Comparison of ENCODE assay signal across 1 cellular context in genomic region chr17:28576758-28577465, GRCh38.
A peak's percentile ranks its signal among the peaks of the same experiment; 100 is the strongest.
TF ChIP-seq lines count a peak whose summit lies in the region.

Gene ALDOC (minus strand): TSS chr17:28576895. CDS start chr17:28575532, 1,363 bp downstream.

TF ChIP-seq in HepG2, 621 proteins besides CTCF, POLR2A, EP300 and RAD21 (continued from another document):
- TF ChIP-seq AFF4 (CRISPR knock-in tag; IDR thresholded peaks at IDR 0.05): no peak
- no peak for TF ChIP-seq ATF7-NPFF (CRISPR knock-in tag; IDR thresholded peaks at IDR 0.05; ENCODE audit: low read depth)
- no peak for TF ChIP-seq ZEB1 (IDR thresholded peaks at IDR 0.05; ENCODE audit: insufficient replicate concordance, low read depth)
- TF ChIP-seq ZBTB21 (CRISPR knock-in tag; IDR thresholded peaks at IDR 0.05): no peak
- no peak for TF ChIP-seq KDM4B (CRISPR knock-in tag; IDR thresholded peaks at IDR 0.05)
- TF ChIP-seq MIER2 (CRISPR knock-in tag; IDR thresholded peaks at IDR 0.05): peak; percentile 71
- TF ChIP-seq ZNF432 (CRISPR knock-in tag; IDR thresholded peaks at IDR 0.05; ENCODE audit: borderline replicate concordance): no peak
- TF ChIP-seq AHR (CRISPR knock-in tag; IDR thresholded peaks at IDR 0.05): 0 out of 2 replicates have a peak, but pooled peaks have one; percentile 62
- no peak for TF ChIP-seq SP140L (CRISPR knock-in tag; IDR thresholded peaks at IDR 0.05; ENCODE audit: borderline replicate concordance)
- no peak for TF ChIP-seq HNRNPL (IDR thresholded peaks at IDR 0.05; ENCODE audit: low read depth, low read length)
- peak; percentile 96 for TF ChIP-seq ZFP37 (CRISPR knock-in tag; IDR thresholded peaks at IDR 0.05; ENCODE audit: borderline replicate concordance)
- TF ChIP-seq YEATS4 (CRISPR knock-in tag; IDR thresholded peaks at IDR 0.05; ENCODE audit: borderline replicate concordance): peak; percentile 76; the same call in 1 of the 2 replicates
- TF ChIP-seq REST (IDR thresholded peaks at IDR 0.05; ENCODE audit: borderline replicate concordance in 1 of 2, low read depth in 1 of 2, low read length in 2 of 2): no peak
- no peak for TF ChIP-seq NFKBIZ (CRISPR knock-in tag; IDR thresholded peaks at IDR 0.05)
- no peak for TF ChIP-seq ZNF562 (CRISPR knock-in tag; IDR thresholded peaks at IDR 0.05; ENCODE audit: borderline replicate concordance)
- peak; percentile 77 for TF ChIP-seq TBX2 (CRISPR knock-in tag; IDR thresholded peaks at IDR 0.05; ENCODE audit: borderline replicate concordance)
- TF ChIP-seq HNRNPUL1 (IDR thresholded peaks at IDR 0.05; ENCODE audit: low read depth, low read length): no peak
- no peak for TF ChIP-seq ZNF451 (CRISPR knock-in tag; IDR thresholded peaks at IDR 0.05)
- no peak for TF ChIP-seq ZNF180 (CRISPR knock-in tag; IDR thresholded peaks at IDR 0.05; ENCODE audit: borderline replicate concordance, low read depth)
- TF ChIP-seq TERF1 (CRISPR knock-in tag; IDR thresholded peaks at IDR 0.05): no peak
- no peak for TF ChIP-seq E2F2 (CRISPR knock-in tag; IDR thresholded peaks at IDR 0.05; ENCODE audit: borderline replicate concordance)
- TF ChIP-seq ZNF782 (CRISPR knock-in tag; IDR thresholded peaks at IDR 0.05; ENCODE audit: borderline replicate concordance): no peak
- TF ChIP-seq ZNF543 (CRISPR knock-in tag; IDR thresholded peaks at IDR 0.05): no peak
- TF ChIP-seq NFE2L1 (CRISPR knock-in tag; IDR thresholded peaks at IDR 0.05; ENCODE audit: borderline replicate concordance): no peak
- TF ChIP-seq BRD4 (CRISPR knock-in tag; IDR thresholded peaks at IDR 0.05): 0 out of 2 replicates have a peak, but pooled peaks have one; percentile 36
- no peak; the same call in 1 of the 2 replicates for TF ChIP-seq HMG20A (CRISPR knock-in tag; IDR thresholded peaks at IDR 0.05; ENCODE audit: borderline replicate concordance)
- no peak for TF ChIP-seq SKI (IDR thresholded peaks at IDR 0.05; ENCODE audit: partially characterized antibody)
